15 cellular contexts compared by ENCODE assay signal in the genomic region with DNA sequence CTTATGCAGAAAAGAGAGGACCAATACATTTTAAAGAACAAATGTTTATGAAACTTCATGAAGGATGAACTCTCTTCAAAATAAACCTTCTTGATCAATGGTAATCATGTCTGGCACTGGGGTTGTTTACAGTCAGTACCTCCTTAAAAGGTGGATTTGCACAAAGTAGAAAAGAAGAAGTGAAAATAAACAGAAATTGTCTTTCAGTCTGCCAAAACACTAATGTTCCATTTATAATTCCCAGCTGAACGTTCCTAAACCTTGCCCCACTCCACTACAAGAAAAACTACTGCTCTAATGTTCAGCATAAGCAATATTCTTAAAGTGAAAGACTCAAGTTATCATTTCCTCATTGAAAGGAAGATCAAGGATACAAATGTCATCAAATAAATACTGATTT.
DNase-seq lines count a peak whose midpoint lies in the region; ATAC-seq and TF ChIP-seq lines count a peak whose summit lies in the region.
"Had no signal": no experiment of that assay in that cellular context is flagged by ENCODE, and none has a peak within 500 bp of the region (broad histone marks: within the 10 kb centered on the region; RNA-seq: fewer than 3 reads in every experiment).

No MANE protein-coding gene starts in this region.

- H3K36me3 Mint-ChIP-seq in MCF 10A (ENCODE audit: insufficient read depth, unreplicated experiment): peaks cover 57% of the 10 kb centered on the region
- H3K36me3 Mint-ChIP-seq in WTC11: peaks cover 36% of the 10 kb centered on the region
- peaks cover 8 to 23% (median 15%) of the 10 kb centered on the region in 3 donors for H3K36me3 Mint-ChIP-seq in immature natural killer cell

- H3K9me3 ChIP-seq in breast epithelium (no peaks in the 10 kb centered on the region), body of pancreas (no peaks in the 10 kb centered on the region)
- H3K9me3 ChIP-seq: pancreas had no signal

- H3K36me3 ChIP-seq in breast epithelium (no peaks in the 10 kb centered on the region), body of pancreas (replicated peaks in 1 of 2; ENCODE audit: insufficient read depth in 1 of 2, low read depth in 2 of 2) (no peaks in the 10 kb centered on the region)
- H3K36me3 ChIP-seq: pancreas had no signal

- CTCF ChIA-PET in MCF 10A (lab: Yijun Ruan, JAX): interaction anchor here (1.1 kb wide), 1 partner anchor 22 kb away, joined by 3 read pairs; no protein-coding TSS in a partner anchor
- CTCF ChIA-PET in WTC11 (lab: Charles Lee): no interaction called here

- POLR2A ChIA-PET in MCF 10A (lab: Yijun Ruan, JAX): interaction anchor here (0.9 to 1.7 kb wide), 8 partner anchors 12 to 306 kb away, joined by 3 to 8 read pairs (median 4); no protein-coding TSS in a partner anchor
- POLR2A ChIA-PET in WTC11 (lab: Charles Lee): no interaction called here

- intact Hi-C loops in MCF 10A (cut with micrococcal nuclease): no loop called here
- intact Hi-C loops in breast epithelium (cut with DNase I; ENCODE audit: low total_unique reads): no loop called here
- intact Hi-C loops in body of pancreas (cut with DNase I): no loop called here

- H3K4me1 ChIP-seq in breast epithelium (no peaks in the 10 kb centered on the region), body of pancreas (no peaks in the 10 kb centered on the region)
- H3K4me1 ChIP-seq: pancreas had no signal

- 14 to 23% methylated on average over 1 of the region's 1 CpG for whole genome bisulfite sequencing in body of pancreas, 2 donors

- DNase-seq in MCF 10A (ENCODE audit: unreplicated experiment): no peak
- DNase-seq in breast epithelium (ENCODE audit: low spot score in 2 of 2): no peak
- no peak for DNase-seq in WTC11 (ENCODE audit: low spot score)
- DNase-seq in immature natural killer cell: no peak
- DNase-seq in body of pancreas: no peak
- DNase-seq in NCI-H226: no peak
- DNase-seq: effector memory CD4-positive, alpha-beta T cell; KG1; NCI-H2029; pancreas had no signal

- H3K9me3 Mint-ChIP-seq in MCF 10A (ENCODE audit: unreplicated experiment) (no peaks in the 10 kb centered on the region), WTC11 (peaks cover 14% of the 10 kb centered on the region), immature natural killer cell (no peaks in the 10 kb centered on the region)
- H3K9me3 Mint-ChIP-seq: T-cell had no signal

- H3K4me3 Mint-ChIP-seq in MCF 10A (ENCODE audit: unreplicated experiment): peak overlapping the region; percentile 53
- H3K4me3 Mint-ChIP-seq in WTC11: no peak overlapping the region
- no peak overlapping the region for H3K4me3 Mint-ChIP-seq in immature natural killer cell
- H3K4me3 Mint-ChIP-seq: T-cell had no signal

- ATAC-seq in WTC11: no peak
- ATAC-seq in body of pancreas: no peak
- no peak for ATAC-seq in GM19455 (IDR thresholded peaks at IDR 0.05; ENCODE audit: unreplicated experiment)
- ATAC-seq: T-cell had no signal

- BruUV-seq in MCF 10A (replicated peaks; lab: Mats Ljungman, UMichigan): no TSS peak

- TF ChIP-seq POLR2A in breast epithelium (IDR thresholded peaks at IDR 0.05): no peak
- TF ChIP-seq POLR2A in body of pancreas (IDR thresholded peaks at IDR 0.05): no peak

- no peak for TF ChIP-seq CTCF in MCF 10A (IDR thresholded peaks at IDR 0.05; ENCODE audit: unreplicated experiment)
- TF ChIP-seq CTCF in breast epithelium (IDR thresholded peaks at IDR 0.05): no peak
- no peak for TF ChIP-seq CTCF in WTC11 (IDR thresholded peaks at IDR 0.05)
- no peak for TF ChIP-seq CTCF in body of pancreas (IDR thresholded peaks at IDR 0.05)

- peak overlapping the region in 1 of 2 donors; percentile 7 for H3K27ac ChIP-seq in breast epithelium
- H3K27ac ChIP-seq in temporal lobe (ENCODE audit: low read depth, low read length): peak overlapping the region; percentile 17
- peak overlapping the region in 1 of 4 donors; percentile 36 for H3K27ac ChIP-seq in body of pancreas
- H3K27ac ChIP-seq: pancreas had no signal

- H3K4me3 ChIP-seq in breast epithelium (no peak overlapping the region), body of pancreas (no peak overlapping the region)
- H3K4me3 ChIP-seq: lung, pancreas had no signal

- H3K27me3 ChIP-seq in breast epithelium (no peaks in the 10 kb centered on the region), body of pancreas (no peaks in the 10 kb centered on the region)
- H3K27me3 ChIP-seq: pancreas had no signal

- peaks cover 28% of the 10 kb centered on the region for H3K4me1 Mint-ChIP-seq in MCF 10A (ENCODE audit: insufficient read depth, unreplicated experiment)
- peaks cover 20% of the 10 kb centered on the region for H3K4me1 Mint-ChIP-seq in WTC11
- H3K4me1 Mint-ChIP-seq in immature natural killer cell: peaks cover 17 to 53% of the 10 kb centered on the region in 2 donors

- H3K27ac Mint-ChIP-seq in MCF 10A (ENCODE audit: low read depth, unreplicated experiment): peak overlapping the region; percentile 92
- H3K27ac Mint-ChIP-seq in WTC11: peak overlapping the region; percentile 22; the same call in 1 of the 2 replicates
- H3K27ac Mint-ChIP-seq in immature natural killer cell: peak overlapping the region in 5 of 6 donors; percentile 0 to 55 (median 50)
- H3K27ac Mint-ChIP-seq: activated T-helper 2 cell treated with anti-CD3 and anti-CD28 coated beads, Interferon-gamma antibody, Interleukin-2, Interleukin-4, amounts not matched to agents 10 μg/mL and 5 μg/mL and 100 μg/mL, durations not matched to agents 14 hours and 24 hours and 36 hours; T-cell had no signal

- no peaks in the 10 kb centered on the region for H3K27me3 Mint-ChIP-seq in MCF 10A (ENCODE audit: insufficient read depth, unreplicated experiment)
- H3K27me3 Mint-ChIP-seq in WTC11 (ENCODE audit: low read depth): no peaks in the 10 kb centered on the region
- no peaks in the 10 kb centered on the region for H3K27me3 Mint-ChIP-seq in immature natural killer cell (ENCODE audit: low read depth in 3 of 3)
- H3K27me3 Mint-ChIP-seq: T-cell had no signal

TF ChIP-seq in WTC11, 78 proteins besides CTCF, POLR2A, EP300 and RAD21 (continues in another document):
- TF ChIP-seq AR (CRISPR knock-in tag; IDR thresholded peaks at IDR 0.05) (no peak), E2F1 (CRISPR knock-in tag; IDR thresholded peaks at IDR 0.05) (no peak), EMX1 (CRISPR knock-in tag; IDR thresholded peaks at IDR 0.05) (no peak), ZNF121 (CRISPR knock-in tag; IDR thresholded peaks at IDR 0.05) (no peak)
- TF ChIP-seq, protein P1, sequence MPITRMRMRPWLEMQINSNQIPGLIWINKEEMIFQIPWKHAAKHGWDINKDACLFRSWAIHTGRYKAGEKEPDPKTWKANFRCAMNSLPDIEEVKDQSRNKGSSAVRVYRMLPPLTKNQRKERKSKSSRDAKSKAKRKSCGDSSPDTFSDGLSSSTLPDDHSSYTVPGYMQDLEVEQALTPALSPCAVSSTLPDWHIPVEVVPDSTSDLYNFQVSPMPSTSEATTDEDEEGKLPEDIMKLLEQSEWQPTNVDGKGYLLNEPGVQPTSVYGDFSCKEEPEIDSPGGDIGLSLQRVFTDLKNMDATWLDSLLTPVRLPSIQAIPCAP (CRISPR knock-in tag; IDR thresholded peaks at IDR 0.05): no peak

Comparison
In these comparisons a context has a peak if more than half of its experiments do, and no peak if none do; other contexts are left out.
1. H3K27ac Mint-ChIP-seq: peak in every context shown above with its lines; median percentile 92 in MCF 10A; 50 in immature natural killer cell; 22 in WTC11.